23 cellular contexts compared by ENCODE assay signal in genomic region chr2:130913891-130914290, GRCh38.
DNase-seq lines count a peak whose midpoint lies in the region; TF ChIP-seq lines count a peak whose summit lies in the region.
"Had no signal": no experiment of that assay in that cellular context is flagged by ENCODE, and none has a peak within 500 bp of the region (broad histone marks: within the 10 kb centered on the region; RNA-seq: fewer than 3 reads in every experiment).

No MANE protein-coding gene starts in this region.

- intact Hi-C loops in posterior vena cava (cut with DNase I) = no loop called here

- H3K27ac Mint-ChIP-seq in type B pancreatic cell = peak overlapping the region; percentile 54
- H3K27ac Mint-ChIP-seq: B cell; CD8-positive, alpha-beta T cell; IgD-negative memory B cell had no signal

- peak overlapping the region; percentile 70 for H3K27ac ChIP-seq in epithelial cell of prostate
- H3K27ac ChIP-seq: 22Rv1, C4-2B, HL-60, KMS-11, PC-9, SJSA1 had no signal

- H3K36me3 Mint-ChIP-seq in type B pancreatic cell = no peaks in the 10 kb centered on the region
- H3K36me3 Mint-ChIP-seq: CD8-positive, alpha-beta T cell; IgD-negative memory B cell had no signal

- H3K4me1 Mint-ChIP-seq in type B pancreatic cell (ENCODE audit: unreplicated experiment) = peaks cover 12% of the 10 kb centered on the region
- H3K4me1 Mint-ChIP-seq: B cell had no signal

- no peaks in the 10 kb centered on the region for H3K27me3 Mint-ChIP-seq in type B pancreatic cell

- no peaks in the 10 kb centered on the region for H3K9me3 Mint-ChIP-seq in type B pancreatic cell
- H3K9me3 Mint-ChIP-seq: CD8-positive, alpha-beta T cell; IgD-negative memory B cell had no signal

- no peak overlapping the region for H3K4me3 Mint-ChIP-seq in type B pancreatic cell
- H3K4me3 Mint-ChIP-seq: B cell; CD8-positive, alpha-beta T cell; IgD-negative memory B cell had no signal

- peak; percentile 46 for DNase-seq in NCI-H2171 treated with DMSO at 0.1 percent for 48 hours (lab: John Stamatoyannopoulos, UW)
- no peak for DNase-seq in NCI-H2171 (lab: John Stamatoyannopoulos, UW)
- DNase-seq in epithelial cell of prostate (ENCODE audit: low read depth, low spot score) = no peak
- DNase-seq in left kidney (ENCODE audit: low read depth, low spot score) = peak; percentile 7
- DNase-seq in type B pancreatic cell (ENCODE audit: extremely low spot score, unreplicated experiment) = no peak
- no peak for DNase-seq in posterior vena cava (ENCODE audit: low spot score)
- DNase-seq in cerebellar nuclear complex (lab: John Stamatoyannopoulos, UW) = no peak
- no peak for DNase-seq in ureter (ENCODE audit: low spot score)
- DNase-seq: Caco-2; CD8-positive, alpha-beta T cell; MM.1S; NCI-H2029; NCI-H226; NCI-H524; PC-9; Right ventricle myocardium superior had no signal

- TF ChIP-seq CTCF in type B pancreatic cell (conservative IDR thresholded peaks at IDR 0.05) = no peak

Comparison
In these comparisons a context has a peak if more than half of its experiments do, and no peak if none do; other contexts are left out.
1. DNase-seq: peak in NCI-H2171 treated with DMSO at 0.1 percent for 48 hours (single experiment) and left kidney (single experiment); none in NCI-H2171 (single experiment), epithelial cell of prostate (single experiment), type B pancreatic cell (single experiment), posterior vena cava (single experiment), cerebellar nuclear complex (0 of 2) and ureter (single experiment).